ENCODE assay signal across 1 cellular context in genomic region chr16:52408197-52408845, GRCh38.
TF ChIP-seq lines count a peak whose summit lies in the region.

No MANE protein-coding gene starts in this region.

TF ChIP-seq in HepG2, 621 proteins besides CTCF, POLR2A, EP300 and RAD21 (continued from another document and continues in another):
- TF ChIP-seq MNT (IDR thresholded peaks at IDR 0.05) = no peak
- no peak for TF ChIP-seq ZNF260 (CRISPR knock-in tag; IDR thresholded peaks at IDR 0.05; ENCODE audit: borderline replicate concordance, low read depth)
- peak; percentile 41; the same call in 1 of the 2 replicates for TF ChIP-seq DRAP1 (CRISPR knock-in tag; IDR thresholded peaks at IDR 0.05)
- TF ChIP-seq ZSCAN30 (CRISPR knock-in tag; IDR thresholded peaks at IDR 0.05) = no peak
- peak; percentile 90 for TF ChIP-seq RCOR2 (CRISPR knock-in tag; IDR thresholded peaks at IDR 0.05)
- peak; percentile 43; the same call in 1 of the 2 replicates for TF ChIP-seq TFAP4 (IDR thresholded peaks at IDR 0.05; ENCODE audit: borderline replicate concordance, low read depth)
- no peak for TF ChIP-seq MTF2 (CRISPR knock-in tag; IDR thresholded peaks at IDR 0.05; ENCODE audit: borderline replicate concordance)
- no peak for TF ChIP-seq ZNF777 (CRISPR knock-in tag; IDR thresholded peaks at IDR 0.05)
- TF ChIP-seq ARID4A (CRISPR knock-in tag; IDR thresholded peaks at IDR 0.05; ENCODE audit: borderline replicate concordance) = peak; percentile 59; the same call in 1 of the 2 replicates
- TF ChIP-seq ZNF773 (CRISPR knock-in tag; IDR thresholded peaks at IDR 0.05; ENCODE audit: borderline replicate concordance) = no peak
- TF ChIP-seq HOXA7 (CRISPR knock-in tag; IDR thresholded peaks at IDR 0.05) = no peak
- no peak for TF ChIP-seq THYN1 (CRISPR knock-in tag; IDR thresholded peaks at IDR 0.05; ENCODE audit: borderline replicate concordance, low read depth)
- no peak for TF ChIP-seq MYNN (CRISPR knock-in tag; IDR thresholded peaks at IDR 0.05; ENCODE audit: low read depth)
- TF ChIP-seq TOE1 (CRISPR knock-in tag; IDR thresholded peaks at IDR 0.05) = no peak
- TF ChIP-seq SIX4 (CRISPR knock-in tag; IDR thresholded peaks at IDR 0.05) = peak; percentile 75; the same call in 1 of the 2 replicates
- TF ChIP-seq ZNF17 (CRISPR knock-in tag; IDR thresholded peaks at IDR 0.05) = no peak
- TF ChIP-seq IKZF4 (CRISPR knock-in tag; IDR thresholded peaks at IDR 0.05; ENCODE audit: borderline replicate concordance, low read depth, not compliant biosample characterization) = no peak
- peak; percentile 80 for TF ChIP-seq ASH2L (IDR thresholded peaks at IDR 0.05; ENCODE audit: insufficient read length, low read depth, low read length)
- no peak for TF ChIP-seq CHD2 (IDR thresholded peaks at IDR 0.05; ENCODE audit: low read depth, low read length)
- TF ChIP-seq ZNF280D (CRISPR knock-in tag; IDR thresholded peaks at IDR 0.05) = no peak
- no peak for TF ChIP-seq U2AF1 (optimal IDR thresholded peaks at IDR 0.05; ENCODE audit: low read depth, low read length)
- no peak for TF ChIP-seq ZBTB49 (CRISPR knock-in tag; IDR thresholded peaks at IDR 0.05; ENCODE audit: borderline replicate concordance)
- TF ChIP-seq RXRB (CRISPR knock-in tag; IDR thresholded peaks at IDR 0.05; ENCODE audit: borderline replicate concordance) = peak; percentile 84
- TF ChIP-seq KDM2A (CRISPR knock-in tag; IDR thresholded peaks at IDR 0.05; ENCODE audit: borderline replicate concordance, low read depth) = no peak
- TF ChIP-seq ZBED4 (CRISPR knock-in tag; IDR thresholded peaks at IDR 0.05; ENCODE audit: borderline replicate concordance) = peak; percentile 94; the same call in 1 of the 2 replicates
- no peak for TF ChIP-seq ZNF512 (CRISPR knock-in tag; IDR thresholded peaks at IDR 0.05)
- TF ChIP-seq ZNF580 (CRISPR knock-in tag; IDR thresholded peaks at IDR 0.05; ENCODE audit: borderline replicate concordance, low read depth) = peak; percentile 82
- no peak for TF ChIP-seq HES4 (CRISPR knock-in tag; IDR thresholded peaks at IDR 0.05; ENCODE audit: borderline replicate concordance)
- TF ChIP-seq ZNF597 (CRISPR knock-in tag; IDR thresholded peaks at IDR 0.05) = no peak
- TF ChIP-seq DPF2 (CRISPR knock-in tag; IDR thresholded peaks at IDR 0.05; ENCODE audit: borderline replicate concordance, low read depth) = peak; percentile 94
- peak; percentile 90; the same call in 1 of the 2 replicates for TF ChIP-seq GATA4 (IDR thresholded peaks at IDR 0.05; ENCODE audit: borderline replicate concordance, low read depth)
- TF ChIP-seq BRCA1 (CRISPR knock-in tag; IDR thresholded peaks at IDR 0.05) = 0 out of 2 replicates have a peak, but pooled peaks have one; percentile 2
- TF ChIP-seq ZNF770 (CRISPR knock-in tag; IDR thresholded peaks at IDR 0.05) = no peak
- TF ChIP-seq ZNF335 (CRISPR knock-in tag; IDR thresholded peaks at IDR 0.05) = no peak
- TF ChIP-seq FLYWCH1 (CRISPR knock-in tag; IDR thresholded peaks at IDR 0.05) = no peak
